ENCODE assay signal across 17 cellular contexts in genomic region chrX:135327299-135327698, GRCh38. TPM values are rescaled to one million over a fixed set of nuclear protein-coding genes. Genes with fewer than 3 reads are reported as not detected.
A peak's percentile ranks its signal among the peaks of the same experiment; 100 is the strongest.
DNase-seq lines count a peak whose midpoint lies in the region; ATAC-seq and TF ChIP-seq lines count a peak whose summit lies in the region.
"Had no signal": no experiment of that assay in that cellular context is flagged by ENCODE, and none has a peak within 500 bp of the region (broad histone marks: within the 10 kb centered on the region; RNA-seq: fewer than 3 reads in every experiment).

No MANE protein-coding gene starts in this region.

- H3K9ac ChIP-seq in SK-N-SH (no peak overlapping the region), skeletal muscle satellite cell (ENCODE audit: low read depth, low read length) (no peak overlapping the region)

- no peak overlapping the region for H3K4me2 ChIP-seq in SK-N-SH
- H3K4me2 ChIP-seq in skeletal muscle satellite cell (ENCODE audit: low read length): peak overlapping the region; percentile 54
- H3K4me2 ChIP-seq: smooth muscle cell had no signal

- H3K9me2 ChIP-seq in SK-N-SH: no peaks in the 10 kb centered on the region

- H3K36me3 ChIP-seq in SK-N-SH (replicated peaks in 1 of 2; ENCODE audit: control insufficient read depth in 1 of 2, insufficient read depth in 2 of 2, low read length in 1 of 2): no peaks in the 10 kb centered on the region
- no peaks in the 10 kb centered on the region for H3K36me3 ChIP-seq in skeletal muscle satellite cell (ENCODE audit: insufficient read depth, low read length)

- peak overlapping the region in 1 of 2 experiments; percentile 35; a peak in 1 of 4 replicates for H3K27ac ChIP-seq in SK-N-SH (ENCODE audit: low read depth in 2 of 2, low read length in 1 of 2)
- H3K27ac ChIP-seq: ascending aorta had no signal

- no peak for TF ChIP-seq RAD21 in SK-N-SH (IDR thresholded peaks at IDR 0.05; ENCODE audit: low read length)

- DNase-seq in H4 (ENCODE audit: low spot score) (peak; percentile 66), SK-N-SH (no peak), fibroblast of pulmonary artery (ENCODE audit: low read depth) (peak; percentile 88), SW480 (ENCODE audit: low spot score) (no peak), NCI-H2196 treated with DMSO at 0.1 percent for 48 hours (lab: John Stamatoyannopoulos, UW; ENCODE audit: unreplicated experiment) (no peak)
- DNase-seq: DMS153; H7; immature natural killer cell; naive thymus-derived CD8-positive, alpha-beta T cell; NCI-H524 treated with DMSO at 0.1 percent for 48 hours had no signal

- POLR2A ChIA-PET in SK-N-SH (lab: Yijun Ruan, JAX): no interaction called here

- H3K27me3 ChIP-seq in SK-N-SH (ENCODE audit: insufficient read depth): no peaks in the 10 kb centered on the region
- H3K27me3 ChIP-seq in skeletal muscle satellite cell (ENCODE audit: control insufficient read depth, insufficient read depth, low read length): no peaks in the 10 kb centered on the region
- H3K27me3 ChIP-seq: ascending aorta had no signal

- TF ChIP-seq CTCF in SK-N-SH (IDR thresholded peaks at IDR 0.05) (no peak), fibroblast of pulmonary artery (IDR thresholded peaks at IDR 0.05; ENCODE audit: low read length, missing control alignments) (no peak)

- no peak for TF ChIP-seq EP300 in SK-N-SH (IDR thresholded peaks at IDR 0.05; ENCODE audit: borderline replicate concordance in 1 of 2, low read depth in 1 of 2, low read length in 1 of 2)

- H2AFZ ChIP-seq in SK-N-SH (ENCODE audit: low read depth): no peak overlapping the region

- no peaks in the 10 kb centered on the region for H4K20me1 ChIP-seq in SK-N-SH (ENCODE audit: insufficient read depth)

- H3F3A ChIP-seq in SK-N-SH (replicated peaks; ENCODE audit: insufficient read depth): no peaks in the 10 kb centered on the region

- H3K79me2 ChIP-seq in SK-N-SH (ENCODE audit: insufficient read depth): no peaks in the 10 kb centered on the region

- H3K9me3 ChIP-seq in SK-N-SH: no peaks in the 10 kb centered on the region
- H3K9me3 ChIP-seq in skeletal muscle satellite cell (replicated peaks; ENCODE audit: low read length): no peaks in the 10 kb centered on the region

- CTCF ChIA-PET in SK-N-SH (lab: Yijun Ruan, JAX): no interaction called here

- ATAC-seq in HG02870 (IDR thresholded peaks at IDR 0.05; ENCODE audit: unreplicated experiment): no peak
- ATAC-seq: naive thymus-derived CD8-positive, alpha-beta T cell had no signal

- H3K4me3 ChIP-seq in SK-N-SH (ENCODE audit: low read depth in 2 of 2, low read length in 1 of 2): no peak overlapping the region
- no peak overlapping the region for H3K4me3 ChIP-seq in fibroblast of pulmonary artery (replicated peaks; ENCODE audit: low read depth, low read length)
- no peak overlapping the region for H3K4me3 ChIP-seq in skeletal muscle satellite cell (ENCODE audit: low read length)
- H3K4me3 ChIP-seq: ascending aorta, smooth muscle cell had no signal

- H3K4me1 ChIP-seq in SK-N-SH (ENCODE audit: control insufficient read depth in 1 of 2, insufficient read depth in 2 of 2, low read depth in 1 of 2, low read length in 1 of 2): no peaks in the 10 kb centered on the region; a peak in 1 of 4 replicates
- peaks cover 10% of the 10 kb centered on the region for H3K4me1 ChIP-seq in skeletal muscle satellite cell (ENCODE audit: control insufficient read depth, insufficient read depth, low read length)
- H3K4me1 ChIP-seq: ascending aorta had no signal

TF ChIP-seq in SK-N-SH, 30 proteins besides CTCF, POLR2A, EP300 and RAD21:
- TF ChIP-seq TCF12 (IDR thresholded peaks at IDR 0.05) (peak; percentile 42; the same call in 1 of the 2 replicates), MEF2A (IDR thresholded peaks at IDR 0.05; ENCODE audit: borderline replicate concordance, low read depth) (no peak), JUND (IDR thresholded peaks at IDR 0.05) (peak; percentile 66), FOSL2 (IDR thresholded peaks at IDR 0.05; ENCODE audit: borderline replicate concordance, low read depth) (peak; percentile 71), NFIC (IDR thresholded peaks at IDR 0.05; ENCODE audit: borderline replicate concordance) (peak; percentile 32; the same call in 1 of the 2 replicates), NRF1 (IDR thresholded peaks at IDR 0.05; ENCODE audit: low read depth, low read length) (no peak)

RNA-seq across cellular contexts. Expression of gene ZNF75D, which starts 16.6 kb away (rescaled TPM):
- total RNA-seq in H4 (2014; rRNA removed; shearing (Covaris generic)): 2.9 and 5.2 TPM in 2 replicates
- 3.5 and 4.6 TPM in 2 replicates for polyA plus RNA-seq in SK-N-SH (2012; rRNA removed)
- polyA plus RNA-seq in SK-N-SH (2012; cell fraction: cytosol; rRNA removed): 3.5 and 3.6 TPM in 2 replicates
- 7.9 and 12.7 TPM in 2 replicates for polyA plus RNA-seq in SK-N-SH (2012; cell fraction: nucleus; rRNA removed)
- 4.2 and 4.8 TPM in 2 replicates for total RNA-seq in skeletal muscle satellite cell (2012; rRNA removed)

RNA-seq across cellular contexts. Expression of gene ZNF449, which starts 17.3 kb away (rescaled TPM):
- 3.5 and 4.2 TPM in 2 replicates for total RNA-seq in H4 (2014; rRNA removed; shearing (Covaris generic))
- 2.2 and 4.4 TPM in 2 replicates for polyA plus RNA-seq in SK-N-SH (2012; rRNA removed)
- polyA plus RNA-seq in SK-N-SH (2012; cell fraction: cytosol; rRNA removed): 2.1 and 2.4 TPM in 2 replicates
- polyA plus RNA-seq in SK-N-SH (2012; cell fraction: nucleus; rRNA removed): 6.4 and 13.1 TPM in 2 replicates
- total RNA-seq in skeletal muscle satellite cell (2012; rRNA removed): 4.6 and 5.7 TPM in 2 replicates

RNA-seq across cellular contexts. Expression of gene ETDC, which starts 18.0 kb away (rescaled TPM):
- not detected in 2 replicates for total RNA-seq in H4 (2014; rRNA removed; shearing (Covaris generic))
- not detected in 2 replicates for polyA plus RNA-seq in SK-N-SH (2012; rRNA removed)
- polyA plus RNA-seq in SK-N-SH (2012; cell fraction: cytosol; rRNA removed): not detected in 2 replicates
- polyA plus RNA-seq in SK-N-SH (2012; cell fraction: nucleus; rRNA removed): not detected in 2 replicates
- not detected in 2 replicates for total RNA-seq in skeletal muscle satellite cell (2012; rRNA removed)
- total RNA-seq: ascending aorta; epithelial cell of proximal tubule; H7; naive thymus-derived CD8-positive, alpha-beta T cell; SK-MEL-5; smooth muscle cell had no signal
- polyA plus RNA-seq: immature natural killer cell; naive thymus-derived CD8-positive, alpha-beta T cell; smooth muscle cell; thymus had no signal

Comparison
In these comparisons a context has a peak if more than half of its experiments do, and no peak if none do; other contexts are left out.
1. DNase-seq: peak in H4 (single experiment) and fibroblast of pulmonary artery (single experiment); none in SK-N-SH (single experiment), SW480 (single experiment) and NCI-H2196 treated with DMSO at 0.1 percent for 48 hours (single experiment).